In the genomic region with DNA sequence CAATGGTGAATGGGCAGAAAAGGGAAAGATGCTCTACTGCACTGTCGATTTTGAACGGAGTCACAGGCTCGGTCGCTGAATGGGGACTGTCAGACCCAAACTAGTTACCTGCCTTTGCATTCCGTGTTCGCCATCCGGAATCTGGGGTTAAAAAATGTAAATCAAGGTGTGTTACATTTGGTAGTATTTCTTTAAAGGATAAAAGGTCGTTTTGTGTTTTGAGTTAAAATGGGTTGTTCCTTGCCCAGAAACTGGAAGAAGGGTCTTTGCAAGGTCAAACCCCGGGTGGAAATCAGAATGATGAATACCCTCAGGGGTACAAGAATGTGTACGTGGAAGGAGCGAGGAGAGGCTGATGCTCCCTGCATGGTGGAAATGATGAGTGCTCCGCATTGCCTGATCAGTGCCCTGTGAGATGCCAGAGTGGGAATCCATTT, we compare ENCODE assay signal across 12 cellular contexts. TPM values are rescaled to one million over a fixed set of nuclear protein-coding genes. Genes with fewer than 3 reads are reported as not detected.
A peak's percentile ranks its signal among the peaks of the same experiment; 100 is the strongest.
DNase-seq lines count a peak whose midpoint lies in the region; ATAC-seq and TF ChIP-seq lines count a peak whose summit lies in the region.
"Had no signal": no experiment of that assay in that cellular context is flagged by ENCODE, and none has a peak within 500 bp of the region (broad histone marks: within the 10 kb centered on the region; RNA-seq: fewer than 3 reads in every experiment).

No MANE protein-coding gene starts in this region.

- H3K4me1 ChIP-seq in right atrium auricular region, result peaks cover 0 to 18% of the 10 kb centered on the region in 2 donors
- H3K4me1 ChIP-seq in fibroblast of lung (ENCODE audit: control insufficient read depth, extremely low read depth, insufficient read depth, low read length), result peaks cover 5% of the 10 kb centered on the region
- H3K4me1 ChIP-seq in tibial nerve, result peaks cover 0 to 36% (median 3%) of the 10 kb centered on the region in 4 donors

- peak overlapping the region; percentile 83 for H2AFZ ChIP-seq in fibroblast of lung (ENCODE audit: low read length)

- DNase-seq in right atrium auricular region (ENCODE audit: low spot score), result no peak
- DNase-seq in left ventricle myocardium superior, result no peak
- no peak for DNase-seq in fibroblast of lung (ENCODE audit: low read depth in 2 of 2)
- no peak for DNase-seq in neural crest cell (ENCODE audit: low read depth, low spot score)
- DNase-seq in LoVo (ENCODE audit: low spot score), result no peak
- DNase-seq in NCI-H510A treated with DMSO at 0.1 percent for 48 hours (lab: John Stamatoyannopoulos, UW), result no peak
- no peak for DNase-seq in tibial nerve (ENCODE audit: low spot score in 2 of 2)
- DNase-seq: activated CD4-positive, alpha-beta memory T cell treated with anti-CD3 and anti-CD28 coated beads for 36 hours; Karpas-422; stimulated activated naive CD8-positive, alpha-beta T cell treated with anti-CD3 and anti-CD28 coated beads, Interleukin-15, Interleukin-2, amounts not matched to agents 100 U/mL and 50 U/mL, for 24 hours had no signal

- H3K27ac ChIP-seq in right atrium auricular region (peak overlapping the region in 1 of 2 donors; percentile 94), fibroblast of lung (ENCODE audit: insufficient read depth, low read length) (no peak overlapping the region), tibial nerve (no peak overlapping the region)

- H3K9me3 ChIP-seq in right atrium auricular region (no peaks in the 10 kb centered on the region), fibroblast of lung (ENCODE audit: control insufficient read depth, insufficient read depth, low read depth, low read length) (no peaks in the 10 kb centered on the region), tibial nerve (no peaks in the 10 kb centered on the region)

- peaks cover 21% of the 10 kb centered on the region for H3K4me1 Mint-ChIP-seq in neural crest cell

- no peaks in the 10 kb centered on the region for H3K79me2 ChIP-seq in fibroblast of lung (ENCODE audit: control insufficient read depth, insufficient read depth, low read length)

- ATAC-seq in left ventricle myocardium superior (no peak), GM18517 (IDR thresholded peaks at IDR 0.05; ENCODE audit: unreplicated experiment) (no peak)
- ATAC-seq: stimulated activated naive CD8-positive, alpha-beta T cell treated with anti-CD3 and anti-CD28 coated beads, Interleukin-15, Interleukin-2, amounts not matched to agents 100 U/mL and 50 U/mL, for 24 hours had no signal

- no peak overlapping the region for H3K27ac Mint-ChIP-seq in neural crest cell (ENCODE audit: unreplicated experiment)
- H3K27ac Mint-ChIP-seq: activated CD4-positive, alpha-beta memory T cell treated with anti-CD3 and anti-CD28 coated beads for 36 hours had no signal

- peak overlapping the region; percentile 90 for H3K4me3 Mint-ChIP-seq in neural crest cell
- H3K4me3 Mint-ChIP-seq: activated CD4-positive, alpha-beta memory T cell treated with anti-CD3 and anti-CD28 coated beads for 36 hours had no signal

- H3K9ac ChIP-seq in fibroblast of lung (ENCODE audit: insufficient read depth, low read length), result no peak overlapping the region

- TF ChIP-seq EP300 in tibial nerve (IDR thresholded peaks at IDR 0.05), result no peak

- H3K4me3 ChIP-seq in right atrium auricular region, result peak overlapping the region; percentile 49
- H3K4me3 ChIP-seq in fibroblast of lung (replicated peaks in 1 of 4; ENCODE audit: control extremely low read depth in 1 of 4, insufficient read depth in 1 of 4, low read depth in 3 of 4, low read length in 4 of 4), result peak overlapping the region; percentile 51 to 93 (median 63)
- H3K4me3 ChIP-seq in tibial nerve, result peak overlapping the region in 1 of 4 donors; percentile 58

- H4K20me1 ChIP-seq in fibroblast of lung (ENCODE audit: control insufficient read depth, extremely low read depth, insufficient read depth, low read length), result no peaks in the 10 kb centered on the region

- TF ChIP-seq POLR2A in tibial nerve (IDR thresholded peaks at IDR 0.05), result no peak

- no peaks in the 10 kb centered on the region for H3K36me3 ChIP-seq in right atrium auricular region
- H3K36me3 ChIP-seq in fibroblast of lung (ENCODE audit: control insufficient read depth, insufficient read depth, low read length), result no peaks in the 10 kb centered on the region
- no peaks in the 10 kb centered on the region for H3K36me3 ChIP-seq in tibial nerve

- intact Hi-C loops in left ventricle myocardium superior (cut with micrococcal nuclease), result no loop called here

- no peaks in the 10 kb centered on the region for H3K27me3 ChIP-seq in right atrium auricular region
- H3K27me3 ChIP-seq in fibroblast of lung (ENCODE audit: control insufficient read depth, insufficient read depth, low read length), result peaks cover 2% of the 10 kb centered on the region
- peaks cover 0 to 76% of the 10 kb centered on the region in 2 donors for H3K27me3 ChIP-seq in tibial nerve

- peak overlapping the region; percentile 95 for H3K4me2 ChIP-seq in fibroblast of lung (ENCODE audit: extremely low read depth, insufficient read depth, low read length)

- H3K9me3 Mint-ChIP-seq in neural crest cell, result no peaks in the 10 kb centered on the region
- H3K9me3 Mint-ChIP-seq: activated CD4-positive, alpha-beta memory T cell treated with anti-CD3 and anti-CD28 coated beads for 36 hours had no signal

- peaks cover 81% of the 10 kb centered on the region for H3K27me3 Mint-ChIP-seq in neural crest cell (ENCODE audit: low read depth)

- no peaks in the 10 kb centered on the region for H3K36me3 Mint-ChIP-seq in neural crest cell (ENCODE audit: low read depth)
- H3K36me3 Mint-ChIP-seq: activated CD4-positive, alpha-beta memory T cell treated with anti-CD3 and anti-CD28 coated beads for 36 hours had no signal

- WGBS in tibial nerve, 2 donors, result 5 to 6% methylated on average over 12 of the region's 12 CpGs

- no peak for TF ChIP-seq CTCF in right atrium auricular region (IDR thresholded peaks at IDR 0.05)
- TF ChIP-seq CTCF in fibroblast of lung (conservative IDR thresholded peaks at IDR 0.05 in 1 of 2, IDR thresholded peaks at IDR 0.05 in 1 of 2; ENCODE audit: low read depth in 1 of 2, low read length in 2 of 2), result no peak
- no peak for TF ChIP-seq CTCF in neural crest cell (conservative IDR thresholded peaks at IDR 0.05)
- TF ChIP-seq CTCF in tibial nerve (IDR thresholded peaks at IDR 0.05), result no peak

RNA-seq across cellular contexts. Expression of a gene that starts 1.0 kb away (rescaled TPM):
- 10 to 100 TPM; 30.2 to 41.7 TPM for total RNA-seq in right atrium auricular region
- total RNA-seq in left ventricle myocardium superior, result 18.6 TPM
- total RNA-seq in fibroblast of lung, result 1.2 and 1.3 TPM in 2 replicates
- 2.9 and 3.9 TPM in 2 replicates for polyA plus RNA-seq in fibroblast of lung
- polyA plus RNA-seq in fibroblast of lung (2012), result 2.0 TPM in 2 replicates
- polyA minus RNA-seq in fibroblast of lung (ENCODE audit: low replicate concordance), result 3.8 and 4.3 TPM in 2 replicates
- total RNA-seq in neural crest cell, result 1.7 and 2.1 TPM in 2 replicates
- total RNA-seq in tibial nerve, result 1 to 10 TPM in 1 of 4 donors, under 1 TPM in 1, not detected in 2; 0.63 to 1.2 TPM
- total RNA-seq: activated CD4-positive, alpha-beta memory T cell treated with anti-CD3 and anti-CD28 coated beads for 36 hours had no signal

RNA-seq across cellular contexts. Expression of a gene that starts 23.3 kb away (rescaled TPM):
- total RNA-seq in right atrium auricular region, result under 1 TPM; 0.22 to 0.28 TPM
- 0.10 TPM for total RNA-seq in left ventricle myocardium superior
- total RNA-seq in fibroblast of lung, result under 0.01 and 0.17 TPM in 2 replicates
- polyA plus RNA-seq in fibroblast of lung, result 0.02 TPM in 1 of 2 replicates, not detected in the other
- polyA plus RNA-seq in fibroblast of lung (2012), result 0.03 TPM in 1 of 2 replicates, not detected in the other
- not detected in 2 replicates for polyA minus RNA-seq in fibroblast of lung (ENCODE audit: low replicate concordance)
- total RNA-seq in neural crest cell, result 0.16 and 0.23 TPM in 2 replicates
- not detected for total RNA-seq in tibial nerve
- total RNA-seq: activated CD4-positive, alpha-beta memory T cell treated with anti-CD3 and anti-CD28 coated beads for 36 hours; SK-MEL-5 had no signal
